ENCODE assay signal across 8 cellular contexts in genomic region chr1:28233264-28233606, GRCh38. TPM values are rescaled to one million over a fixed set of nuclear protein-coding genes. Genes with fewer than 3 reads are reported as not detected.
DNase-seq lines count a peak whose midpoint lies in the region; ATAC-seq, FAIRE-seq and TF ChIP-seq lines count a peak whose summit lies in the region.

No MANE protein-coding gene starts in this region.

- H3K9me3 Mint-ChIP-seq in activated naive CD4-positive, alpha-beta T cell treated with anti-CD3 and anti-CD28 coated beads for 36 hours = no peaks in the 10 kb centered on the region

- no peaks in the 10 kb centered on the region for H3K27me3 ChIP-seq in adrenal gland
- H3K27me3 ChIP-seq in lower lobe of right lung (ENCODE audit: low read depth) = no peaks in the 10 kb centered on the region
- H3K27me3 ChIP-seq in tibial artery = no peaks in the 10 kb centered on the region
- no peaks in the 10 kb centered on the region for H3K27me3 ChIP-seq in small intestine (ENCODE audit: control insufficient read depth in 2 of 2, insufficient read depth in 2 of 2, low read length in 2 of 2)

- TF ChIP-seq POLR2A in adrenal gland (IDR thresholded peaks at IDR 0.05) = no peak

- H3K4me1 ChIP-seq in adrenal gland (replicated peaks in 1 of 2) (peaks cover 13 to 42% of the 10 kb centered on the region in 2 donors), lower lobe of right lung (peaks cover 40% of the 10 kb centered on the region), tibial artery (peaks cover 0 to 46% (median 30%) of the 10 kb centered on the region in 4 donors), small intestine (ENCODE audit: control insufficient read depth in 2 of 2, insufficient read depth in 1 of 2, low read depth in 1 of 2, low read length in 1 of 2) (peaks cover 4 to 13% of the 10 kb centered on the region in 2 donors)

- FAIRE-seq in small intestine (lab: Jason Lieb, UNC) = no peak

- peak overlapping the region; percentile 51 for H3K4me3 Mint-ChIP-seq in activated naive CD4-positive, alpha-beta T cell treated with anti-CD3 and anti-CD28 coated beads for 36 hours

- ATAC-seq in lower lobe of right lung = no peak
- no peak for ATAC-seq in GM18868 (IDR thresholded peaks at IDR 0.05; ENCODE audit: unreplicated experiment)

- peak overlapping the region in 2 of 4 donors; percentile 68 to 74 for H3K4me3 ChIP-seq in adrenal gland
- peak overlapping the region; percentile 94 for H3K4me3 ChIP-seq in lower lobe of right lung
- peak overlapping the region; percentile 85 to 98 for H3K4me3 ChIP-seq in tibial artery
- H3K4me3 ChIP-seq in small intestine (ENCODE audit: low read depth in 1 of 2, low read length in 2 of 2) = no peak overlapping the region

- peak overlapping the region in 3 of 5 donors; percentile 80 to 87 (median 81) for H3K27ac ChIP-seq in adrenal gland
- H3K27ac ChIP-seq in lower lobe of right lung = peak overlapping the region; percentile 81
- H3K27ac ChIP-seq in tibial artery = peak overlapping the region; percentile 82 to 89
- H3K27ac ChIP-seq in small intestine (ENCODE audit: low read depth in 1 of 2, low read length in 1 of 2) = no peak overlapping the region

- 56 to 68% (median 61%) methylated on average over 14 of the region's 14 CpGs for WGBS in adrenal gland, 4 donors
- WGBS in small intestine, 3 donors = 65 to 71% (median 70%) methylated on average over 14 of the region's 14 CpGs

- H3K9me3 ChIP-seq in adrenal gland (replicated peaks in 1 of 3) (no peaks in the 10 kb centered on the region), lower lobe of right lung (no peaks in the 10 kb centered on the region), tibial artery (no peaks in the 10 kb centered on the region), small intestine (ENCODE audit: control insufficient read depth, low read depth) (no peaks in the 10 kb centered on the region)

- H3K27me3 Mint-ChIP-seq in activated naive CD4-positive, alpha-beta T cell treated with anti-CD3 and anti-CD28 coated beads for 36 hours (ENCODE audit: low read depth) = no peaks in the 10 kb centered on the region

- peak overlapping the region; percentile 59 for H3K27ac Mint-ChIP-seq in activated naive CD4-positive, alpha-beta T cell treated with anti-CD3 and anti-CD28 coated beads for 36 hours

- peaks cover 9% of the 10 kb centered on the region for H3K36me3 Mint-ChIP-seq in activated naive CD4-positive, alpha-beta T cell treated with anti-CD3 and anti-CD28 coated beads for 36 hours (ENCODE audit: low read depth)

- TF ChIP-seq CTCF in adrenal gland (IDR thresholded peaks at IDR 0.05) (no peak), lower lobe of right lung (IDR thresholded peaks at IDR 0.05) (no peak), tibial artery (IDR thresholded peaks at IDR 0.05) (no peak)

- peaks cover 23% of the 10 kb centered on the region for H3K4me1 Mint-ChIP-seq in activated naive CD4-positive, alpha-beta T cell treated with anti-CD3 and anti-CD28 coated beads for 36 hours (ENCODE audit: low read depth)

- H3K36me3 ChIP-seq in adrenal gland (replicated peaks in 1 of 2) = peaks cover 0 to 13% of the 10 kb centered on the region in 2 donors
- peaks cover 33% of the 10 kb centered on the region for H3K36me3 ChIP-seq in lower lobe of right lung
- peaks cover 6 to 23% (median 14%) of the 10 kb centered on the region in 3 donors for H3K36me3 ChIP-seq in tibial artery
- no peaks in the 10 kb centered on the region for H3K36me3 ChIP-seq in small intestine (ENCODE audit: control insufficient read depth in 2 of 2, insufficient read depth in 2 of 2, low read length in 2 of 2)

- intact Hi-C loops in activated naive CD4-positive, alpha-beta T cell treated with anti-CD3 and anti-CD28 coated beads for 36 hours (cut with micrococcal nuclease) = loop anchor here (1.0 kb wide), 1 partner anchor 26 kb away; the partner anchor contains the start of gene SESN2
- intact Hi-C loops in adrenal gland (cut with DNase I) = no loop called here
- intact Hi-C loops in lower lobe of right lung (cut with DNase I) = no loop called here
- intact Hi-C loops in tibial artery (cut with DNase I; ENCODE audit: low total_unique reads) = no loop called here

- no peak for DNase-seq in activated naive CD4-positive, alpha-beta T cell treated with anti-CD3 and anti-CD28 coated beads for 36 hours
- no peak for DNase-seq in activated naive CD4-positive, alpha-beta T cell (lab: John Stamatoyannopoulos, UW)
- DNase-seq in adrenal gland = no peak
- no peak for DNase-seq in lower lobe of right lung
- no peak for DNase-seq in tibial artery
- DNase-seq in small intestine = no peak
- DNase-seq in HuH-7.5 (ENCODE audit: low spot score) = no peak

- CTCF ChIA-PET in activated naive CD4-positive, alpha-beta T cell treated with anti-CD3 and anti-CD28 coated beads for 36 hours (lab: Charles Lee) = interaction anchor here (1.5 to 1.9 kb wide), 2 partner anchors 13 to 142 kb away, joined by 3 to 7 read pairs; no protein-coding TSS in a partner anchor

RNA-seq across cellular contexts. Expression of gene DNAJC8, which starts 0.4 kb away (rescaled TPM):
- total RNA-seq in activated naive CD4-positive, alpha-beta T cell treated with anti-CD3 and anti-CD28 coated beads for 36 hours = 100 to 1,000 TPM; 113 to 115 TPM
- total RNA-seq in adrenal gland (10 to 100 TPM; 45.7 to 79.5 (median 66.9) TPM), lower lobe of right lung (68.9 TPM)
- polyA plus RNA-seq in adrenal gland (100 to 1,000 TPM in 1 of 3 donors, 10 to 100 TPM in 2; 47.7 to 150 (median 49.6) TPM), small intestine (10 to 100 TPM; 62.2 to 72.7 (median 71.9) TPM)

RNA-seq across cellular contexts. Expression of gene ATP5IF1, which starts 2.7 kb away (rescaled TPM):
- 100 to 1,000 TPM; 182 to 185 TPM for total RNA-seq in activated naive CD4-positive, alpha-beta T cell treated with anti-CD3 and anti-CD28 coated beads for 36 hours
- total RNA-seq in adrenal gland (100 to 1,000 TPM; 111 to 372 (median 176) TPM), lower lobe of right lung (109 TPM)
- polyA plus RNA-seq in adrenal gland (100 to 1,000 TPM; 160 to 967 (median 765) TPM), small intestine (1,000 to 10,000 TPM in 1 of 3 donors, 100 to 1,000 TPM in 2; 763 to 1,616 (median 824) TPM)

RNA-seq across cellular contexts. Expression of gene SESN2, which starts 26.1 kb away (rescaled TPM):
- total RNA-seq in activated naive CD4-positive, alpha-beta T cell treated with anti-CD3 and anti-CD28 coated beads for 36 hours = 10 to 100 TPM; 46.2 to 46.9 TPM
- total RNA-seq in adrenal gland (10 to 100 TPM in 6 of 8 donors, 1 to 10 TPM in 2; 9.1 to 19.1 (median 11.3) TPM), lower lobe of right lung (13.1 TPM)
- polyA plus RNA-seq in adrenal gland (1 to 10 TPM; 2.9 to 5.6 (median 3.2) TPM), small intestine (10 to 100 TPM; 16.8 to 41.3 (median 19.5) TPM)

RNA-seq across cellular contexts. Expression of gene PTAFR, which starts 56.7 kb away (rescaled TPM):
- under 1 TPM; 0.05 to 0.07 TPM for total RNA-seq in activated naive CD4-positive, alpha-beta T cell treated with anti-CD3 and anti-CD28 coated beads for 36 hours
- total RNA-seq in adrenal gland = 10 to 100 TPM in 2 of 8 donors, 1 to 10 TPM in 6; 1.9 to 11.7 (median 7.6) TPM
- polyA plus RNA-seq in adrenal gland = 1 to 10 TPM; 1.1 to 2.6 (median 1.7) TPM
- 52.8 TPM for total RNA-seq in lower lobe of right lung
- polyA plus RNA-seq in small intestine = 1 to 10 TPM; 1.1 to 5.2 (median 1.9) TPM

Comparison
In these comparisons a context has a peak if more than half of its experiments do, and no peak if none do; other contexts are left out.
1. H3K27ac ChIP-seq: peak in adrenal gland (3 of 5), lower lobe of right lung (single experiment) and tibial artery (2 of 2); none in small intestine (0 of 2).
2. H3K4me3 ChIP-seq: peak in lower lobe of right lung (single experiment) and tibial artery (2 of 2); none in small intestine (0 of 2).